8 cellular contexts compared by ENCODE assay signal in the genomic region with DNA sequence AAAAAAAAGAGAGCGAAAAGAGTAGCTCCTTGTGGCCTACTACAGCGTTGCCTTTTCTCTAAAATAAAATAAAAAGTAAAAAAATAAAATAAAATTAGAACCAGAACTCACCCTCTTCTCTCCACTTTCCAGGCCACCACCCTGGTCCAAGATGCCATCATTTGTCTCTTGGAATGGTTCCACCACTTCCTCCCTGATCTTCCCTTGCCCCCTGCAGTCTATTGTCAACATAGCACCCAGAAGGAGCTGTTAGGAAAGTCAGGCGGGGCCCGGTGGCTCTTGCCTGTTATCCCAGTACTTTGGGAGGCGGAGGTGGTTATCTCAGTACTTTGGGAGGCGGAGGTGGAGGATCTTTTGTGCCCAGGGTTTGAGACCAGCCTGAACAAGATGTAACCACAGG. TPM values are rescaled to one million over a fixed set of nuclear protein-coding genes. Genes with fewer than 3 reads are reported as not detected.
DNase-seq lines count a peak whose midpoint lies in the region; ATAC-seq, FAIRE-seq and TF ChIP-seq lines count a peak whose summit lies in the region.

No MANE protein-coding gene starts in this region.

- peaks cover 9% of the 10 kb centered on the region for H3K4me1 Mint-ChIP-seq in CD14-positive monocyte

- no peak overlapping the region for H3K27ac ChIP-seq in small intestine (ENCODE audit: low read depth in 1 of 2, low read length in 1 of 2)

- FAIRE-seq in small intestine (lab: Jason Lieb, UNC): no peak

- no peak overlapping the region for H3K27ac Mint-ChIP-seq in CD14-positive monocyte

- H3K27me3 ChIP-seq in small intestine (ENCODE audit: control insufficient read depth in 2 of 2, insufficient read depth in 2 of 2, low read length in 2 of 2): no peaks in the 10 kb centered on the region

- no peaks in the 10 kb centered on the region for H3K36me3 ChIP-seq in small intestine (ENCODE audit: control insufficient read depth in 2 of 2, insufficient read depth in 2 of 2, low read length in 2 of 2)

- TF ChIP-seq CTCF in CD14-positive monocyte (IDR thresholded peaks at IDR 0.05): peak; percentile 47
- peak; percentile 47 for TF ChIP-seq CTCF in GM12865 (IDR thresholded peaks at IDR 0.05; ENCODE audit: insufficient read depth, low read depth, low read length, missing control alignments)

- H3K4me1 ChIP-seq in small intestine (ENCODE audit: control insufficient read depth in 2 of 2, insufficient read depth in 1 of 2, low read depth in 1 of 2, low read length in 1 of 2): no peaks in the 10 kb centered on the region

- H3K4me3 ChIP-seq in GM12865 (ENCODE audit: low read depth, low read length) (no peak overlapping the region), small intestine (ENCODE audit: low read depth in 1 of 2, low read length in 2 of 2) (no peak overlapping the region)

- H3K9me3 Mint-ChIP-seq in CD14-positive monocyte: peaks cover 0 to 2% (median 0%) of the 10 kb centered on the region in 7 donors

- 38 to 56% (median 48%) methylated on average over 6 of the region's 6 CpGs for WGBS in small intestine, 3 donors

- H3K9me3 ChIP-seq in small intestine (ENCODE audit: control insufficient read depth, low read depth): no peaks in the 10 kb centered on the region

- intact Hi-C loops in CD14-positive monocyte (cut with micrococcal nuclease): no loop called here

- H3K27me3 Mint-ChIP-seq in CD14-positive monocyte (ENCODE audit: low read depth in 3 of 3): peaks cover 5 to 8% (median 6%) of the 10 kb centered on the region in 3 donors

- DNase-seq in CD14-positive monocyte (ENCODE audit: low spot score) (no peak), GM12865 (ENCODE audit: low read depth) (peak; percentile 47), NCI-H460 (ENCODE audit: extremely low read depth, low read depth) (peak; percentile 69), dermis blood vessel endothelial cell (peak; percentile 35), small intestine (peak; percentile 29), cerebellar nuclear complex (lab: John Stamatoyannopoulos, UW) (no peak), NK-92 (lab: John Stamatoyannopoulos, UW; ENCODE audit: unreplicated experiment) (no peak)

- ATAC-seq in HG03139 (IDR thresholded peaks at IDR 0.05; ENCODE audit: unreplicated experiment): no peak

- H3K4me3 Mint-ChIP-seq in CD14-positive monocyte: no peak overlapping the region

- no peaks in the 10 kb centered on the region for H3K36me3 Mint-ChIP-seq in CD14-positive monocyte

RNA-seq across cellular contexts. Expression of gene GRID2IP, which starts 7.6 kb away (rescaled TPM):
- polyA plus RNA-seq in CD14-positive monocyte (not detected), small intestine (under 1 TPM in 2 of 3 donors, not detected in 1; 0.22 to 0.34 TPM)
- not detected in 2 replicates for total RNA-seq in NCI-H460 (2014; rRNA removed; shearing (Covaris generic))
- polyA plus RNA-seq in NCI-H460 (2014; cell fraction: nucleus; rRNA removed): not detected in 2 replicates
- total RNA-seq in dermis blood vessel endothelial cell: 0.05 TPM in 1 of 2 replicates, not detected in the other

RNA-seq across cellular contexts. Expression of gene ZDHHC4, which starts 18.4 kb away (rescaled TPM):
- polyA plus RNA-seq in CD14-positive monocyte (10 to 100 TPM; 52.9 to 55.6 TPM), small intestine (10 to 100 TPM; 34.0 to 41.4 (median 38.6) TPM)
- 70.9 and 84.3 TPM in 2 replicates for total RNA-seq in NCI-H460 (2014; rRNA removed; shearing (Covaris generic))
- polyA plus RNA-seq in NCI-H460 (2014; cell fraction: nucleus; rRNA removed): 45.3 and 80.0 TPM in 2 replicates
- 37.1 and 49.2 TPM in 2 replicates for total RNA-seq in dermis blood vessel endothelial cell

RNA-seq across cellular contexts. Expression of gene INTS15, which starts 31.0 kb away (rescaled TPM):
- 10 to 100 TPM; 16.9 to 17.2 TPM for polyA plus RNA-seq in CD14-positive monocyte
- 24.4 and 25.2 TPM in 2 replicates for total RNA-seq in NCI-H460 (2014; rRNA removed; shearing (Covaris generic))
- polyA plus RNA-seq in NCI-H460 (2014; cell fraction: nucleus; rRNA removed): 38.2 and 40.0 TPM in 2 replicates
- total RNA-seq in dermis blood vessel endothelial cell: 13.1 and 14.5 TPM in 2 replicates
- 10 to 100 TPM; 15.0 to 16.5 (median 16.2) TPM for polyA plus RNA-seq in small intestine

RNA-seq across cellular contexts. Expression of gene ZNF853, which starts 56.6 kb away (rescaled TPM):
- not detected for polyA plus RNA-seq in CD14-positive monocyte
- 0.55 and 0.59 TPM in 2 replicates for total RNA-seq in NCI-H460 (2014; rRNA removed; shearing (Covaris generic))
- polyA plus RNA-seq in NCI-H460 (2014; cell fraction: nucleus; rRNA removed): 0.04 and 0.33 TPM in 2 replicates
- 0.93 and 1.0 TPM in 2 replicates for total RNA-seq in dermis blood vessel endothelial cell
- 1 to 10 TPM in 1 of 3 donors, under 1 TPM in 1, not detected in 1; 0.81 to 1.5 TPM for polyA plus RNA-seq in small intestine

Comparison
In these comparisons a context has a peak if more than half of its experiments do, and no peak if none do; other contexts are left out.
1. DNase-seq: peak in GM12865 (single experiment), NCI-H460 (single experiment), dermis blood vessel endothelial cell (single experiment) and small intestine (single experiment); none in CD14-positive monocyte (single experiment), cerebellar nuclear complex (0 of 2) and NK-92 (single experiment).